In the genomic region with DNA sequence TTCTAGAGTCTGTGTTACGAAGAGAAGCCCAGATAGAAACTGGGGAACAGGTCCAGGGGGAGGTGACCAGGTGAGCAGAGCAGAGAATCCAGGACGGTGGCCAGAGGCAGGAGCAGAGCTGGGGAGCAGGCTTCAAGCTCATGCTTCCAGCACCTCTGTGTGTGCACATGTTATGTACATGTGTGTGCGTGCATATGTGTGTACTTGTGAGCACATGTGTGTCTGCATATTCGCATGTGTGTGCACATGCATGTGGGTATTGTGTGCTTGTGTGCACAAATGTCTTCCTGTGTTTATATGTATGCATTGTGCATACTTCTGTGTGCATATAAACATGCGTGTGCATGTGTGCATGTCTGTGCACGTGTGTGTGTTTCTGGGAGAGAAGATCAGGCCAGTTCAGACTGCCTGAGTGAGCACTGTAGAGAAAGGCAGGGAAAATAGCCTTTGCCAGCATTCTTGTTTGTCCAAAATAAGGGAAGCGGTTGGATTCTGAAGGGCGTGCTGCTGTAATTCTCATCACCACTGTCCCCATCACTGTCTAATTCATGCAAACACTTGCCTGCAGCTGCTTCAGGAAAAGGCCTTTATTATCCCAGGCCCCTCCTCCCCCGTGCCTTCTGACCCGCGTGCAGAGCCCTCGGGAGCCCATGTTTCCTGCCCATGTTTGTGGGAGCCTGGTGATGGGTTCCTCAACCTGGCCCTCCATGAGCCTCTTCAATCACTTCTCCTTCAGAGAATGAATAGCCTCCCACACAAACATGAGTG, we compare ENCODE assay signal across 14 cellular contexts.
"Had no signal": no experiment of that assay in that cellular context is flagged by ENCODE, and none has a peak within 500 bp of the region (broad histone marks: within the 10 kb centered on the region; RNA-seq: fewer than 3 reads in every experiment).

No MANE protein-coding gene starts in this region.

- H3K9me3 ChIP-seq: pancreas, right atrium auricular region, upper lobe of left lung had no signal

- H3K4me1 Mint-ChIP-seq: activated naive CD4-positive, alpha-beta T cell treated with anti-CD3 and anti-CD28 coated beads, Interleukin-2, amount 10 ng/mL, durations not matched to agents 7 days and 5 days; central memory CD8-positive, alpha-beta T cell; stimulated activated memory B cell treated with anti-CD40 and anti-IgM and Interleukin-4, amounts not matched to agents 10 μg/mL and 1 μg/mL and 100 μg/mL, for 72 hours had no signal

- H3K27me3 Mint-ChIP-seq: central memory CD8-positive, alpha-beta T cell had no signal

- ATAC-seq: pancreas; stimulated activated memory B cell treated with anti-CD40 and anti-IgM and Interleukin-4, amounts not matched to agents 10 μg/mL and 1 μg/mL and 100 μg/mL, for 72 hours had no signal

- DNase-seq: activated CD4-positive, alpha-beta T cell treated with anti-CD3 and anti-CD28 coated beads, Interleukin-2, amount 50 U/mL, for 1 hour; activated CD4-positive, CD25-positive, alpha-beta regulatory T cell; activated naive CD4-positive, alpha-beta T cell treated with anti-CD3 and anti-CD28 coated beads, Interleukin-2, amount 10 ng/mL, durations not matched to agents 7 days and 5 days; activated T-cell treated with anti-CD3 and anti-CD28 coated beads for 4 hours; dermis blood vessel endothelial cell; T-helper 2 cell; upper lobe of left lung had no signal

- H3K27ac Mint-ChIP-seq: activated naive CD4-positive, alpha-beta T cell treated with anti-CD3 and anti-CD28 coated beads, Interleukin-2, amount 10 ng/mL, durations not matched to agents 7 days and 5 days; activated T-helper 2 cell treated with anti-CD3 and anti-CD28 coated beads, Interferon-gamma antibody, Interleukin-2, Interleukin-4, amounts not matched to agents 10 μg/mL and 5 μg/mL and 100 μg/mL, durations not matched to agents 14 hours and 24 hours and 36 hours; stimulated activated memory B cell treated with anti-CD40 and anti-IgM and Interleukin-4, amounts not matched to agents 10 μg/mL and 1 μg/mL and 100 μg/mL, for 72 hours had no signal

- H3K36me3 ChIP-seq: pancreas, right atrium auricular region, upper lobe of left lung had no signal

- H3K27ac ChIP-seq: pancreas, right atrium auricular region, upper lobe of left lung had no signal

- H3K27me3 ChIP-seq: pancreas, right atrium auricular region, upper lobe of left lung had no signal

- H3K4me3 ChIP-seq: pancreas, right atrium auricular region, upper lobe of left lung had no signal

- FAIRE-seq: pancreas, small intestine had no signal

- H3K4me3 Mint-ChIP-seq: activated naive CD4-positive, alpha-beta T cell treated with anti-CD3 and anti-CD28 coated beads, Interleukin-2, amount 10 ng/mL, durations not matched to agents 7 days and 5 days; central memory CD8-positive, alpha-beta T cell; neural crest cell; stimulated activated memory B cell treated with anti-CD40 and anti-IgM and Interleukin-4, amounts not matched to agents 10 μg/mL and 1 μg/mL and 100 μg/mL, for 72 hours had no signal

- H3K9me3 Mint-ChIP-seq: activated naive CD4-positive, alpha-beta T cell treated with anti-CD3 and anti-CD28 coated beads, Interleukin-2, amount 10 ng/mL, durations not matched to agents 7 days and 5 days; activated T-helper 2 cell treated with anti-CD3 and anti-CD28 coated beads, Interferon-gamma antibody, Interleukin-2, Interleukin-4, amounts not matched to agents 10 μg/mL and 5 μg/mL and 100 μg/mL, durations not matched to agents 14 hours and 24 hours and 36 hours; central memory CD8-positive, alpha-beta T cell; neural crest cell; stimulated activated memory B cell treated with anti-CD40 and anti-IgM and Interleukin-4, amounts not matched to agents 10 μg/mL and 1 μg/mL and 100 μg/mL, for 72 hours had no signal

- H3K36me3 Mint-ChIP-seq: activated naive CD4-positive, alpha-beta T cell treated with anti-CD3 and anti-CD28 coated beads, Interleukin-2, amount 10 ng/mL, durations not matched to agents 7 days and 5 days; stimulated activated memory B cell treated with anti-CD40 and anti-IgM and Interleukin-4, amounts not matched to agents 10 μg/mL and 1 μg/mL and 100 μg/mL, for 72 hours had no signal
